ENCODE assay signal across 9 cellular contexts in the genomic region with DNA sequence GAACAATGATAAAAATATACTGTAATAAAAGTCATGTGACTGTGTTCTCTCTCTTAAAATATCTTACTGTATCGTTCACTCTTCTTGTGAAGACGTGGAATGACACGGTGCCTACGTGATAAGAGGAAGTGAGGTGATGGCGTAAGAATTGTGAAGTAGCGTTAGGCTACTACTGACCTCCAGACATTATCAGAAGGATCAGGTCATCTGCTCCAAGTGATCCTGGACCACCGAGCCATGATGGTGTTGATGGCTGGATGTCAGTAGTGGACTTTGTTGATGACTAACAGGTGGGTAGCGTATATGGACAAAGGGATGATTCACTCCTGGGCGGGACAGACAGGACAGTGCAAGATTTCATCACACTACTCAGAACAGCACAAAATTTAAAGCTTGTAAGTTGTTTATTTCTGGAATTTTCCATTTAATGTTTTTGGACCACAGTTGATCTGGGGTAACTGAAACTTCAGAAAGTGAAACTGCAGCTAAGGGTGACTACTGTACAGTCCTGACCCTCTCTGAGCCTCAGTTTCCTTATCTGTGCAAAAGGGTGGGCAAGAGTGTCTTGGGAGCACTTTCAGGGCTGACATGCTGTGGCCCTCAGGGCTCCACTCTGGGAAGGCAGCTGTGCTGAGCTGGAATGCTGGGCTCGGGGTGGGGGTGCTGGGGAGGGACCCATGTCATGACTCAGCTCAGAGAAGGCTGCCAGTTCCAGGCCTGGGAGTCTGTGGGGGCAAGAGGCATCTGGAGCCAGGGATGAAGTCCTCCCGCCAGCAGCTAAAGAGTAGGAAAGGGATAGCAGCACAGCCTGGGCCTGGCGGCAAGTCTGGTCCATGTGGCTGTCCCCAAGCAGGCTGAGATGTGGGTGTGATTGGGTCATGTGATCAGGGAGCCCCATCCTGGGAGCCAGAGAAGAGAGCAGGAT. TPM values are rescaled to one million over a fixed set of nuclear protein-coding genes. Genes with fewer than 3 reads are reported as not detected.
DNase-seq lines count a peak whose midpoint lies in the region; ATAC-seq and TF ChIP-seq lines count a peak whose summit lies in the region.
"Had no signal": no experiment of that assay in that cellular context is flagged by ENCODE, and none has a peak within 500 bp of the region (broad histone marks: within the 10 kb centered on the region; RNA-seq: fewer than 3 reads in every experiment).

No MANE protein-coding gene starts in this region.

- H3K9me3 ChIP-seq in HEK293 (ENCODE audit: control insufficient read depth, insufficient read depth, low read depth, low read length) (no peaks in the 10 kb centered on the region), hepatocyte (ENCODE audit: low read depth) (no peaks in the 10 kb centered on the region), stomach (no peaks in the 10 kb centered on the region)

- no peak for TF ChIP-seq POLR2A in stomach (IDR thresholded peaks at IDR 0.05)
- no peak for TF ChIP-seq POLR2A in GM18505 (IDR thresholded peaks at IDR 0.05; ENCODE audit: borderline replicate concordance, extremely low read depth, insufficient read depth, insufficient read length)

- H3K4me1 ChIP-seq in HEK293 (ENCODE audit: control insufficient read depth, insufficient read depth, low read length) = 0 out of 2 replicates have a peak, but pooled peaks cover 3% of the 10 kb centered on the region
- H3K4me1 ChIP-seq in hepatocyte (ENCODE audit: insufficient read depth) = peaks cover 89% of the 10 kb centered on the region
- H3K4me1 ChIP-seq in stomach = peaks cover 37 to 85% (median 65%) of the 10 kb centered on the region in 4 donors

- H3K36me3 ChIP-seq in HEK293 (ENCODE audit: control insufficient read depth in 2 of 2, insufficient read depth in 1 of 2, low read length in 2 of 2) (no peaks in the 10 kb centered on the region), hepatocyte (replicated peaks; ENCODE audit: insufficient read depth, low read depth) (no peaks in the 10 kb centered on the region), stomach (no peaks in the 10 kb centered on the region)

- CTCF ChIA-PET in HEK293 (lab: Yijun Ruan, JAX) = interaction anchor here (0.6 to 0.7 kb wide), 2 partner anchors 9 to 98 kb away, joined by 3 to 4 read pairs; no protein-coding TSS in a partner anchor

- ATAC-seq in GM19351 (IDR thresholded peaks at IDR 0.05; ENCODE audit: unreplicated experiment) (no peak), GM18505 (IDR thresholded peaks at IDR 0.05; ENCODE audit: unreplicated experiment) (no peak)

- H3K79me2 ChIP-seq in hepatocyte = peaks cover 44% of the 10 kb centered on the region

- intact Hi-C loops in stomach (cut with DNase I; ENCODE audit: low total_unique reads) = no loop called here

- peak overlapping the region; percentile 64 for H3K4me2 ChIP-seq in hepatocyte

- H2AFZ ChIP-seq in hepatocyte = no peak overlapping the region

- 38 to 80% (median 41%) methylated on average over 12 of the region's 12 CpGs for WGBS in adipose tissue, 3 donors
- WGBS in hepatocyte (ENCODE audit: low lambda C conversion rate, missing lambda C conversion rate) = 66% methylated on average over 11 of the region's 12 CpGs
- 61 to 74% (median 68%) methylated on average over 12 of the region's 12 CpGs for WGBS in stomach, 5 donors

- no peaks in the 10 kb centered on the region for H4K20me1 ChIP-seq in hepatocyte (ENCODE audit: insufficient read depth, poor library complexity, severe bottlenecking)

- H3K9me2 ChIP-seq in hepatocyte (replicated peaks; ENCODE audit: insufficient read depth) = no peaks in the 10 kb centered on the region

- no peaks in the 10 kb centered on the region for H3K27me3 ChIP-seq in hepatocyte
- H3K27me3 ChIP-seq in stomach = no peaks in the 10 kb centered on the region

- POLR2A ChIA-PET in HEK293 (lab: Yijun Ruan, JAX) = interaction anchor here (0.6 kb wide), 1 partner anchor 501 kb away, joined by 4 read pairs; no protein-coding TSS in a partner anchor

- H3K4me3 ChIP-seq in HEK293 (ENCODE audit: low read depth, low read length) = no peak overlapping the region
- no peak overlapping the region for H3K4me3 ChIP-seq in hepatocyte
- peak overlapping the region in 1 of 4 donors; percentile 13 for H3K4me3 ChIP-seq in stomach

- H3K27ac ChIP-seq in HEK293 (ENCODE audit: extremely low read depth, low read depth, low read length) (no peak overlapping the region), adipose tissue (ENCODE audit: low read depth, low read length) (peak overlapping the region; percentile 60), hepatocyte (peak overlapping the region; percentile 93), stomach (peak overlapping the region; percentile 59 to 85 (median 80))

- TF ChIP-seq EP300 in stomach (IDR thresholded peaks at IDR 0.05) = no peak

- DNase-seq in hepatocyte (ENCODE audit: low spot score) (peak; percentile 81), stomach (no peak), NCI-H510A treated with DMSO at 0.1 percent for 48 hours (lab: John Stamatoyannopoulos, UW) (no peak), superior temporal gyrus (ENCODE audit: extremely low spot score) (no peak)

- TF ChIP-seq CTCF in HEK293 (tag by site-specific recombination; IDR thresholded peaks at IDR 0.05) = no peak
- no peak for TF ChIP-seq CTCF in hepatocyte (IDR thresholded peaks at IDR 0.05; ENCODE audit: poor library complexity)
- no peak for TF ChIP-seq CTCF in stomach (IDR thresholded peaks at IDR 0.05)

TF ChIP-seq in HEK293, 187 proteins besides CTCF, POLR2A, EP300 and RAD21 (continues in another document):
- TF ChIP-seq ZIC2 (tag by site-specific recombination; IDR thresholded peaks at IDR 0.05) = no peak
- TF ChIP-seq ZBTB20 (tag by site-specific recombination; IDR thresholded peaks at IDR 0.05) = peak; percentile 12; the same call in 1 of the 2 replicates
- 0 out of 2 replicates have a peak, but pooled peaks have one; percentile 23 for TF ChIP-seq ZNF600 (tag by site-specific recombination; IDR thresholded peaks at IDR 0.05)
- TF ChIP-seq, protein P1, sequence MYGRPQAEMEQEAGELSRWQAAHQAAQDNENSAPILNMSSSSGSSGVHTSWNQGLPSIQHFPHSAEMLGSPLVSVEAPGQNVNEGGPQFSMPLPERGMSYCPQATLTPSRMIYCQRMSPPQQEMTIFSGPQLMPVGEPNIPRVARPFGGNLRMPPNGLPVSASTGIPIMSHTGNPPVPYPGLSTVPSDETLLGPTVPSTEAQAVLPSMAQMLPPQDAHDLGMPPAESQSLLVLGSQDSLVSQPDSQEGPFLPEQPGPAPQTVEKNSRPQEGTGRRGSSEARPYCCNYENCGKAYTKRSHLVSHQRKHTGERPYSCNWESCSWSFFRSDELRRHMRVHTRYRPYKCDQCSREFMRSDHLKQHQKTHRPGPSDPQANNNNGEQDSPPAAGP (tag by site-specific recombination; IDR thresholded peaks at IDR 0.05) = 0 out of 2 replicates have a peak, but pooled peaks have one; percentile 10
- no peak for TF ChIP-seq ZNF621 (tag by site-specific recombination; IDR thresholded peaks at IDR 0.05)
- TF ChIP-seq GLIS1 (tag by site-specific recombination; IDR thresholded peaks at IDR 0.05) = peak; percentile 41; the same call in 1 of the 2 replicates
- TF ChIP-seq, protein P2, sequence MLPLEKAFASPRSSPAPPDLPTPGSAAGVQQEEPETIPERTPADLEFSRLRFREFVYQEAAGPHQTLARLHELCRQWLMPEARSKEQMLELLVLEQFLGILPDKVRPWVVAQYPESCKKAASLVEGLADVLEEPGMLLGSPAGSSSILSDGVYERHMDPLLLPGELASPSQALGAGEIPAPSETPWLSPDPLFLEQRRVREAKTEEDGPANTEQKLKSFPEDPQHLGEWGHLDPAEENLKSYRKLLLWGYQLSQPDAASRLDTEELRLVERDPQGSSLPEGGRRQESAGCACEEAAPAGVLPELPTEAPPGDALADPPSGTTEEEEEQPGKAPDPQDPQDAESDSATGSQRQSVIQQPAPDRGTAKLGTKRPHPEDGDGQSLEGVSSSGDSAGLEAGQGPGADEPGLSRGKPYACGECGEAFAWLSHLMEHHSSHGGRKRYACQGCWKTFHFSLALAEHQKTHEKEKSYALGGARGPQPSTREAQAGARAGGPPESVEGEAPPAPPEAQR (tag by site-specific recombination; IDR thresholded peaks at IDR 0.05) = no peak
- TF ChIP-seq GLIS2 (tag by site-specific recombination; IDR thresholded peaks at IDR 0.05) = peak; percentile 34; the same call in 1 of the 2 replicates
- TF ChIP-seq, protein P3, sequence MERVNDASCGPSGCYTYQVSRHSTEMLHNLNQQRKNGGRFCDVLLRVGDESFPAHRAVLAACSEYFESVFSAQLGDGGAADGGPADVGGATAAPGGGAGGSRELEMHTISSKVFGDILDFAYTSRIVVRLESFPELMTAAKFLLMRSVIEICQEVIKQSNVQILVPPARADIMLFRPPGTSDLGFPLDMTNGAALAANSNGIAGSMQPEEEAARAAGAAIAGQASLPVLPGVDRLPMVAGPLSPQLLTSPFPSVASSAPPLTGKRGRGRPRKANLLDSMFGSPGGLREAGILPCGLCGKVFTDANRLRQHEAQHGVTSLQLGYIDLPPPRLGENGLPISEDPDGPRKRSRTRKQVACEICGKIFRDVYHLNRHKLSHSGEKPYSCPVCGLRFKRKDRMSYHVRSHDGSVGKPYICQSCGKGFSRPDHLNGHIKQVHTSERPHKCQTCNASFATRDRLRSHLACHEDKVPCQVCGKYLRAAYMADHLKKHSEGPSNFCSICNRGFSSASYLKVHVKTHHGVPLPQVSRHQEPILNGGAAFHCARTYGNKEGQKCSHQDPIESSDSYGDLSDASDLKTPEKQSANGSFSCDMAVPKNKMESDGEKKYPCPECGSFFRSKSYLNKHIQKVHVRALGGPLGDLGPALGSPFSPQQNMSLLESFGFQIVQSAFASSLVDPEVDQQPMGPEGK (tag by site-specific recombination; IDR thresholded peaks at IDR 0.05) = peak; percentile 84
- TF ChIP-seq PRDM1 (tag by site-specific recombination; IDR thresholded peaks at IDR 0.05) = no peak
- TF ChIP-seq ZNF19 (tag by site-specific recombination; IDR thresholded peaks at IDR 0.05; ENCODE audit: low read depth) = no peak
- TF ChIP-seq SCRT2 (tag by site-specific recombination; IDR thresholded peaks at IDR 0.05) = peak; percentile 62

RNA-seq across cellular contexts. Expression of a gene that starts 12.6 kb away (rescaled TPM):
- polyA plus RNA-seq in adipose tissue (100 to 1,000 TPM in 1 of 3 donors, 10 to 100 TPM in 2; 13.7 to 102 (median 70.7) TPM), hepatocyte (55.2 and 62.9 TPM in 2 replicates), stomach (1 to 10 TPM; 4.7 to 9.1 (median 6.9) TPM)
- total RNA-seq in hepatocyte (36.8 and 55.1 TPM in 2 replicates), stomach (10 to 100 TPM; 16.5 to 71.2 (median 53.1) TPM)

RNA-seq across cellular contexts. Expression of a gene that starts 23.5 kb away (rescaled TPM):
- polyA plus RNA-seq in adipose tissue = under 1 TPM in 2 of 3 donors, not detected in 1; 0.12 to 0.34 TPM
- 54.6 and 58.2 TPM in 2 replicates for total RNA-seq in hepatocyte
- polyA plus RNA-seq in hepatocyte = 43.3 and 46.9 TPM in 2 replicates
- 100 to 1,000 TPM in 1 of 5 donors, 1 to 10 TPM in 1, not detected in 3; 2.0 to 472 TPM for total RNA-seq in stomach
- polyA plus RNA-seq in stomach = under 1 TPM in 1 of 3 donors, not detected in 2; 0.31 TPM
- total RNA-seq: cerebellum had no signal

RNA-seq across cellular contexts. Expression of a gene that starts 46.8 kb away (rescaled TPM):
- polyA plus RNA-seq in adipose tissue = not detected
- total RNA-seq in hepatocyte = 0.88 and 1.1 TPM in 2 replicates
- polyA plus RNA-seq in hepatocyte = 0.39 and 0.99 TPM in 2 replicates
- total RNA-seq in stomach = 10 to 100 TPM in 1 of 5 donors, not detected in 4; 29.3 TPM
- not detected for polyA plus RNA-seq in stomach

RNA-seq across cellular contexts. Expression of a gene that starts 56.7 kb away (rescaled TPM):
- polyA plus RNA-seq in adipose tissue (10 to 100 TPM in 2 of 3 donors, 1 to 10 TPM in 1; 2.9 to 17.0 (median 13.7) TPM), hepatocyte (3.6 and 5.1 TPM in 2 replicates), stomach (10 to 100 TPM in 1 of 3 donors, 1 to 10 TPM in 2; 3.0 to 10.2 (median 8.5) TPM)
- total RNA-seq in hepatocyte (4.5 and 4.7 TPM in 2 replicates), stomach (100 to 1,000 TPM in 1 of 5 donors, 10 to 100 TPM in 4; 17.8 to 235 (median 34.9) TPM)

Comparison
In these comparisons a context has a peak if more than half of its experiments do, and no peak if none do; other contexts are left out.
1. RNA of a gene that starts 23.5 kb away (polyA plus RNA-seq): 43.3 to 46.9 TPM in hepatocyte; 0.12 to 0.34 TPM in adipose tissue and 0.31 TPM in stomach; every median in the first group is over 10 times any median in the second.